In genomic region chr2:41717883-41718282, GRCh38 we compare ENCODE assay signal across 12 cellular contexts.
DNase-seq lines count a peak whose midpoint lies in the region; ATAC-seq, FAIRE-seq and TF ChIP-seq lines count a peak whose summit lies in the region.
"Had no signal": no experiment of that assay in that cellular context is flagged by ENCODE, and none has a peak within 500 bp of the region (broad histone marks: within the 10 kb centered on the region; RNA-seq: fewer than 3 reads in every experiment).

No MANE protein-coding gene starts in this region.

- DNase-seq in A673 (ENCODE audit: low spot score) = peak; percentile 11
- DNase-seq in epithelial cell of esophagus (ENCODE audit: low read depth) = peak; percentile 96
- no peak for DNase-seq in COLO668 (lab: John Stamatoyannopoulos, UW; ENCODE audit: unreplicated experiment)
- no peak for DNase-seq in D721Med (ENCODE audit: insufficient read length, low spot score)
- DNase-seq in stimulated activated CD4-positive, alpha-beta T cell treated with anti-CD3 and anti-CD28 coated beads, Interleukin-1b, Interleukin-23, amount 100 ng/mL, for 48 hours = no peak
- DNase-seq: DND-41, SHP77 had no signal

- no peak for FAIRE-seq in D721Med (lab: Jason Lieb, UNC)

- ATAC-seq in GM18867 (IDR thresholded peaks at IDR 0.05; ENCODE audit: unreplicated experiment) = peak; percentile 39
- ATAC-seq in HG03469 (IDR thresholded peaks at IDR 0.05; ENCODE audit: unreplicated experiment) = peak; percentile 53
- ATAC-seq in GM21619 (IDR thresholded peaks at IDR 0.05; ENCODE audit: unreplicated experiment) = no peak

- no peaks in the 10 kb centered on the region for H3K4me1 ChIP-seq in A673 (ENCODE audit: insufficient read depth, low read length, poor library complexity, severe bottlenecking)
- H3K4me1 ChIP-seq: prostate gland had no signal

- POLR2A ChIA-PET in A673 (lab: Charles Lee; ENCODE audit: low non-redundant PET) = no interaction called here

- TF ChIP-seq CTCF in A673 (conservative IDR thresholded peaks at IDR 0.05; ENCODE audit: low read depth, low read length) = no peak
- TF ChIP-seq CTCF in epithelial cell of esophagus (IDR thresholded peaks at IDR 0.05; ENCODE audit: insufficient read depth, low read depth, low read length, missing control alignments) = no peak
- TF ChIP-seq CTCF in D721Med (IDR thresholded peaks at IDR 0.05; ENCODE audit: insufficient read depth, missing control alignments) = no peak

- intact Hi-C loops in A673 (cut with micrococcal nuclease; ENCODE audit: unreplicated experiment) = no loop called here

- H3K4me3 ChIP-seq in A673 (ENCODE audit: low read depth, low read length, poor library complexity, severe bottlenecking) (no peak overlapping the region), epithelial cell of esophagus (ENCODE audit: low read length) (no peak overlapping the region)
- H3K4me3 ChIP-seq: prostate gland had no signal

- H3K36me3 ChIP-seq in A673 (ENCODE audit: insufficient read depth, low read length, poor library complexity, severe bottlenecking) = no peaks in the 10 kb centered on the region
- H3K36me3 ChIP-seq: prostate gland had no signal

- no TSS peak for BruUV-seq in A673 (replicated peaks; lab: Mats Ljungman, UMichigan)

- no peaks in the 10 kb centered on the region for H3K9me3 ChIP-seq in A673 (ENCODE audit: low read depth, low read length, poor library complexity, severe bottlenecking)
- H3K9me3 ChIP-seq: prostate gland had no signal

- H3K27ac ChIP-seq in A673 (ENCODE audit: low read depth, low read length, poor library complexity, severe bottlenecking) = no peak overlapping the region
- H3K27ac ChIP-seq: HL-60, prostate gland had no signal

- CTCF ChIA-PET in A673 (lab: Charles Lee) = no interaction called here

- H3K27me3 ChIP-seq in A673 (replicated peaks; ENCODE audit: insufficient read depth, low read depth, low read length, poor library complexity) = no peaks in the 10 kb centered on the region

Comparison
In these comparisons a context has a peak if more than half of its experiments do, and no peak if none do; other contexts are left out.
1. DNase-seq: peak in A673 (single experiment) and epithelial cell of esophagus (single experiment); none in COLO668 (single experiment), D721Med (single experiment) and stimulated activated CD4-positive, alpha-beta T cell treated with anti-CD3 and anti-CD28 coated beads, Interleukin-1b, Interleukin-23, amount 100 ng/mL, for 48 hours (single experiment).